In the genomic region with DNA sequence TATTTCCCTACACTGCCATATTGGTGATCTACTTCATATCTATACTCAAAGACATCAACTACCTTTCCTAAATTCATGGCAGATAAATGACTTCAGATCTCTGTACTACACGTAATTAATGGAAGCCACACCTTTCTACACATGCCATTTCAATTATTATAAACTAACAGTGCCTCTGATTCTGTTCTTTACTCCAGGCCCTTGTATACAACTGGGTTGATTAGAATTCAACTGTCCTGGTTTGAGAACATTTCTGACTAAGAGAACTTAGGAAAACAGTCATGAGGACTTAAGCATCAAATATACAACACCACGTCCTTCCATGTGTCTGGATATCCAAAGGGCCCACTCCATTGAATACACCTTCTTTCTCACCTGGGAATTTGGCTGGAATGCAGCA, we compare ENCODE assay signal across 1 cellular context.
TF ChIP-seq lines count a peak whose summit lies in the region.

No MANE protein-coding gene starts in this region.

TF ChIP-seq in endothelial cell of umbilical vein, 7 proteins besides CTCF, POLR2A, EP300 and RAD21:
- no peak for TF ChIP-seq MYC (IDR thresholded peaks at IDR 0.05; ENCODE audit: low read depth, low read length)
- no peak for TF ChIP-seq GATA2 (IDR thresholded peaks at IDR 0.05; ENCODE audit: insufficient read depth, insufficient read length, low read depth, low read length)
- TF ChIP-seq, protein P1, sequence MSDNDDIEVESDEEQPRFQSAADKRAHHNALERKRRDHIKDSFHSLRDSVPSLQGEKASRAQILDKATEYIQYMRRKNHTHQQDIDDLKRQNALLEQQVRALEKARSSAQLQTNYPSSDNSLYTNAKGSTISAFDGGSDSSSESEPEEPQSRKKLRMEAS (IDR thresholded peaks at IDR 0.05; ENCODE audit: insufficient read depth, insufficient read length) = no peak
- TF ChIP-seq EZH2 (IDR thresholded peaks at IDR 0.05; ENCODE audit: borderline replicate concordance, low read depth, low read length, severe bottlenecking) = no peak
- no peak for TF ChIP-seq FOS (IDR thresholded peaks at IDR 0.05; ENCODE audit: borderline replicate concordance, insufficient read depth, low read length)
- TF ChIP-seq POLR2AphosphoS5 (IDR thresholded peaks at IDR 0.05; ENCODE audit: insufficient read depth, low read depth, low read length) = no peak
- no peak for TF ChIP-seq JUN (IDR thresholded peaks at IDR 0.05; ENCODE audit: borderline replicate concordance, insufficient read depth, insufficient read length, low read depth)
